In genomic region chr9:8858250-8859161, GRCh38 we compare ENCODE assay signal across 8 cellular contexts.
A peak's percentile ranks its signal among the peaks of the same experiment; 100 is the strongest.
DNase-seq lines count a peak whose midpoint lies in the region; ATAC-seq and TF ChIP-seq lines count a peak whose summit lies in the region.

No MANE protein-coding gene starts in this region.

- POLR2A ChIA-PET in activated CD4-positive, alpha-beta T cell treated with anti-CD3 and anti-CD28 coated beads, Interleukin-2, amount 10 ng/mL, durations not matched to agents 7 days and 5 days (lab: Charles Lee): no interaction called here

- H3K9me3 Mint-ChIP-seq in activated CD4-positive, alpha-beta T cell treated with anti-CD3 and anti-CD28 coated beads, Interleukin-2, amount 10 ng/mL, durations not matched to agents 7 days and 5 days: no peaks in the 10 kb centered on the region
- no peaks in the 10 kb centered on the region for H3K9me3 Mint-ChIP-seq in type B pancreatic cell

- H3K23ac ChIP-seq in mesendoderm (ENCODE audit: low read length): no peak overlapping the region

- H4K5ac ChIP-seq in mesendoderm (ENCODE audit: low read length): no peak overlapping the region

- peak overlapping the region; percentile 49 for H3K4me3 Mint-ChIP-seq in activated CD4-positive, alpha-beta T cell treated with anti-CD3 and anti-CD28 coated beads, Interleukin-2, amount 10 ng/mL, durations not matched to agents 7 days and 5 days
- H3K4me3 Mint-ChIP-seq in type B pancreatic cell: peak overlapping the region; percentile 90

- H2BK120ac ChIP-seq in mesendoderm (ENCODE audit: low read depth, low read length): peak overlapping the region; percentile 82

- H3K4ac ChIP-seq in mesendoderm (ENCODE audit: low read depth, low read length): no peak overlapping the region

- no peak overlapping the region for H2AK5ac ChIP-seq in mesendoderm (ENCODE audit: low read length)

- H3K4me1 ChIP-seq in mesendoderm (ENCODE audit: control insufficient read depth, low read depth, low read length): peaks cover 9% of the 10 kb centered on the region

- no peaks in the 10 kb centered on the region for H3K36me3 ChIP-seq in mesendoderm (ENCODE audit: control insufficient read depth, insufficient read depth, low read length)

- H2BK15ac ChIP-seq in mesendoderm (replicated peaks; ENCODE audit: low read depth): no peak overlapping the region

- peak overlapping the region; percentile 91 for H3K56ac ChIP-seq in mesendoderm (ENCODE audit: low read length)

- H3K27ac Mint-ChIP-seq in activated CD4-positive, alpha-beta T cell treated with anti-CD3 and anti-CD28 coated beads, Interleukin-2, amount 10 ng/mL, durations not matched to agents 7 days and 5 days: no peak overlapping the region
- peak overlapping the region; percentile 83 for H3K27ac Mint-ChIP-seq in type B pancreatic cell

- peak overlapping the region; percentile 16 for H4K8ac ChIP-seq in mesendoderm (ENCODE audit: low read depth, low read length)

- peaks cover 5% of the 10 kb centered on the region for H3K79me2 ChIP-seq in mesendoderm (ENCODE audit: control insufficient read depth, insufficient read depth, low read length)

- no peaks in the 10 kb centered on the region for H3K4me1 Mint-ChIP-seq in activated CD4-positive, alpha-beta T cell treated with anti-CD3 and anti-CD28 coated beads, Interleukin-2, amount 10 ng/mL, durations not matched to agents 7 days and 5 days
- peaks cover 32% of the 10 kb centered on the region for H3K4me1 Mint-ChIP-seq in type B pancreatic cell (ENCODE audit: unreplicated experiment)

- H3K9ac ChIP-seq in mesendoderm (ENCODE audit: low read length): peak overlapping the region; percentile 88

- no peaks in the 10 kb centered on the region for H3K36me3 Mint-ChIP-seq in activated CD4-positive, alpha-beta T cell treated with anti-CD3 and anti-CD28 coated beads, Interleukin-2, amount 10 ng/mL, durations not matched to agents 7 days and 5 days (ENCODE audit: low read depth)
- H3K36me3 Mint-ChIP-seq in type B pancreatic cell: no peaks in the 10 kb centered on the region

- H3K4me3 ChIP-seq in mesendoderm (ENCODE audit: low read length): peak overlapping the region; percentile 85

- peak overlapping the region; percentile 90 for H3K18ac ChIP-seq in mesendoderm (ENCODE audit: low read length)

- WGBS in mesendoderm (ENCODE audit: extremely low coverage, insufficient coverage, low lambda C conversion rate): no CpG with 5 or more reads among the region's 45 CpGs

- no peak for DNase-seq in activated CD4-positive, alpha-beta T cell treated with anti-CD3 and anti-CD28 coated beads, Interleukin-2, amount 10 ng/mL, durations not matched to agents 7 days and 5 days
- DNase-seq in activated CD4-positive, alpha-beta T cell treated with anti-CD3 and anti-CD28 coated beads for 1 hour: no peak
- peak; percentile 9 for DNase-seq in dermis blood vessel endothelial cell
- peak; percentile 58 for DNase-seq in mesendoderm
- DNase-seq in type B pancreatic cell (ENCODE audit: extremely low spot score, unreplicated experiment): peak; percentile 68
- DNase-seq in GM13976 (ENCODE audit: low spot score): no peak
- DNase-seq in activated CD4-positive, alpha-beta T cell treated with anti-CD3 and anti-CD28 coated beads, Interleukin-2, amount 50 U/mL, for 4 hours: no peak

- H3K27me3 ChIP-seq in mesendoderm (ENCODE audit: insufficient read depth, low read length, poor library complexity): no peaks in the 10 kb centered on the region

- H2BK5ac ChIP-seq in mesendoderm (ENCODE audit: low read length): peak overlapping the region; percentile 2

- no peak for ATAC-seq in GM18907 (IDR thresholded peaks at IDR 0.05; ENCODE audit: unreplicated experiment)

- H3K27ac ChIP-seq in mesendoderm (ENCODE audit: low read depth, low read length): peak overlapping the region; percentile 92

- CTCF ChIA-PET in activated CD4-positive, alpha-beta T cell treated with anti-CD3 and anti-CD28 coated beads, Interleukin-2, amount 10 ng/mL, durations not matched to agents 7 days and 5 days (lab: Charles Lee): no interaction called here

- no peak for TF ChIP-seq CTCF in type B pancreatic cell (conservative IDR thresholded peaks at IDR 0.05)
- TF ChIP-seq CTCF in GM13976 (IDR thresholded peaks at IDR 0.05; ENCODE audit: borderline replicate concordance, control extremely low read depth, extremely low read depth, insufficient read depth, missing control alignments): no peak

- in situ Hi-C loops in GM13976 (cut with MboI; ENCODE audit: low sequenced_read_pairs, unreplicated experiment): no loop called here

- peaks cover 51% of the 10 kb centered on the region for H3K27me3 Mint-ChIP-seq in activated CD4-positive, alpha-beta T cell treated with anti-CD3 and anti-CD28 coated beads, Interleukin-2, amount 10 ng/mL, durations not matched to agents 7 days and 5 days
- peaks cover 50% of the 10 kb centered on the region for H3K27me3 Mint-ChIP-seq in type B pancreatic cell

- H3K79me1 ChIP-seq in mesendoderm (ENCODE audit: low read length): peaks cover 2% of the 10 kb centered on the region

- H3K4me2 ChIP-seq in mesendoderm (ENCODE audit: low read length): peak overlapping the region; percentile 71

Comparison
In these comparisons a context has a peak if more than half of its experiments do, and no peak if none do; other contexts are left out.
1. DNase-seq: peak in dermis blood vessel endothelial cell (single experiment), mesendoderm (single experiment) and type B pancreatic cell (single experiment); none in activated CD4-positive, alpha-beta T cell treated with anti-CD3 and anti-CD28 coated beads, Interleukin-2, amount 10 ng/mL, durations not matched to agents 7 days and 5 days (single experiment), activated CD4-positive, alpha-beta T cell treated with anti-CD3 and anti-CD28 coated beads for 1 hour (single experiment), GM13976 (single experiment) and activated CD4-positive, alpha-beta T cell treated with anti-CD3 and anti-CD28 coated beads, Interleukin-2, amount 50 U/mL, for 4 hours (0 of 2).